ENCODE assay signal across 24 cellular contexts in the genomic region with DNA sequence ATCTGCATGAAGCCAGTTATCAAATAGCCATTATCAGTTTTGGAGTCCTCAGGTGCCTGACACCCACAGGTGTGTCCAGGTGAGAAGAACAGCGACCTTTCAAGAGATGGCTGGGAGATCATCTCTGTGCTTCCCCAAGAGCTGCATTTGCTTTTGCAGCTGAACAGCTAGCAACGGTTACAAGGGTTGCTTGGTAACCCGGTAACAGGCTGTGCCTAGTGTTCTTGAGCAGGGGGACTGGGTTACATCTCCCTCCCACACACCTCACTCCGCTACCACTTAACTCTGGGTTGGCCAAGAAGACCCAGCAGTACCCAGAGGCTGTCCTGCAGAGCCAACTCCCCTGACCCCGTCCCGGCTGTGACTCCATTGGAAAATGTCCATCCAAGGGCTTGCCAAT.
"Had no signal": no experiment of that assay in that cellular context is flagged by ENCODE, and none has a peak within 500 bp of the region (broad histone marks: within the 10 kb centered on the region; RNA-seq: fewer than 3 reads in every experiment).

No MANE protein-coding gene starts in this region.

- H3K9me3 Mint-ChIP-seq: activated B cell treated with CpG ODN at 0.5 μM for 24 hours; activated CD4-positive, alpha-beta memory T cell treated with anti-CD3 and anti-CD28 coated beads for 36 hours; activated naive CD8-positive, alpha-beta T cell treated with anti-CD3 and anti-CD28 coated beads, Interleukin-2, amount 10 ng/mL, durations not matched to agents 7 days and 5 days; activated T-helper 17 cell treated with anti-CD3 and anti-CD28 coated beads, Interleukin-2, amount 50 U/mL, for 72 hours; central memory CD8-positive, alpha-beta T cell; nephron progenitor cell; T-helper 2 cell treated with Interferon-gamma antibody and Interleukin-4, amounts not matched to agents 5 μg/mL and 100 μg/mL, for 36 hours had no signal

- H3K4me1 ChIP-seq: gastrocnemius medialis, heart left ventricle, prostate gland, right atrium auricular region, tibial artery had no signal

- H3K27ac ChIP-seq: brain microvascular endothelial cell, coronary artery, gastrocnemius medialis, heart left ventricle, prostate gland, right atrium auricular region, tibial artery had no signal

- H3K4me3 Mint-ChIP-seq: activated B cell treated with CpG ODN at 0.5 μM for 24 hours; activated CD4-positive, alpha-beta memory T cell treated with anti-CD3 and anti-CD28 coated beads for 36 hours; activated CD8-positive, alpha-beta memory T cell treated with anti-CD3 and anti-CD28 coated beads, Interleukin-2, amount 10 ng/mL, durations not matched to agents 7 days and 5 days; activated naive CD8-positive, alpha-beta T cell treated with anti-CD3 and anti-CD28 coated beads, Interleukin-2, amount 10 ng/mL, durations not matched to agents 7 days and 5 days; activated T-helper 17 cell treated with anti-CD3 and anti-CD28 coated beads, Interleukin-2, amount 50 U/mL, for 72 hours; central memory CD8-positive, alpha-beta T cell; nephron progenitor cell; T-helper 2 cell treated with Interferon-gamma antibody and Interleukin-4, amounts not matched to agents 5 μg/mL and 100 μg/mL, for 36 hours had no signal

- H3K27me3 Mint-ChIP-seq: activated B cell treated with CpG ODN at 0.5 μM for 24 hours; activated CD4-positive, alpha-beta memory T cell treated with anti-CD3 and anti-CD28 coated beads for 36 hours; activated CD8-positive, alpha-beta memory T cell treated with anti-CD3 and anti-CD28 coated beads, Interleukin-2, amount 10 ng/mL, durations not matched to agents 7 days and 5 days; activated naive CD8-positive, alpha-beta T cell treated with anti-CD3 and anti-CD28 coated beads, Interleukin-2, amount 10 ng/mL, durations not matched to agents 7 days and 5 days; activated T-helper 17 cell treated with anti-CD3 and anti-CD28 coated beads, Interleukin-2, amount 50 U/mL, for 72 hours; central memory CD8-positive, alpha-beta T cell had no signal

- H3K4me1 Mint-ChIP-seq: activated B cell treated with CpG ODN at 0.5 μM for 24 hours; activated CD8-positive, alpha-beta memory T cell treated with anti-CD3 and anti-CD28 coated beads, Interleukin-2, amount 10 ng/mL, durations not matched to agents 7 days and 5 days; activated naive CD8-positive, alpha-beta T cell treated with anti-CD3 and anti-CD28 coated beads, Interleukin-2, amount 10 ng/mL, durations not matched to agents 7 days and 5 days; activated T-helper 17 cell treated with anti-CD3 and anti-CD28 coated beads, Interleukin-2, amount 50 U/mL, for 72 hours had no signal

- H3K9me3 ChIP-seq: gastrocnemius medialis, heart left ventricle, prostate gland, right atrium auricular region, tibial artery had no signal

- H3K36me3 ChIP-seq: brain microvascular endothelial cell, gastrocnemius medialis, heart left ventricle, prostate gland, right atrium auricular region had no signal

- ATAC-seq: activated CD8-positive, alpha-beta memory T cell treated with anti-CD3 and anti-CD28 coated beads, Interleukin-2, amount 10 ng/mL, durations not matched to agents 7 days and 5 days; activated T-helper 17 cell treated with anti-CD3 and anti-CD28 coated beads, Interleukin-2, amount 50 U/mL, for 72 hours; gastrocnemius medialis; heart left ventricle; left ventricle myocardium superior; stimulated activated naive CD8-positive, alpha-beta T cell treated with anti-CD3 and anti-CD28 coated beads, Interleukin-15, Interleukin-2, amounts not matched to agents 100 U/mL and 50 U/mL, for 24 hours had no signal

- H3K27ac Mint-ChIP-seq: activated B cell treated with CpG ODN at 0.5 μM for 24 hours; activated CD4-positive, alpha-beta memory T cell treated with anti-CD3 and anti-CD28 coated beads for 36 hours; activated CD8-positive, alpha-beta memory T cell treated with anti-CD3 and anti-CD28 coated beads, Interleukin-2, amount 10 ng/mL, durations not matched to agents 7 days and 5 days; activated naive CD8-positive, alpha-beta T cell treated with anti-CD3 and anti-CD28 coated beads, Interleukin-2, amount 10 ng/mL, durations not matched to agents 7 days and 5 days; activated T-helper 17 cell treated with anti-CD3 and anti-CD28 coated beads, Interleukin-2, amount 50 U/mL, for 72 hours; nephron progenitor cell; T-helper 2 cell treated with Interferon-gamma antibody and Interleukin-4, amounts not matched to agents 5 μg/mL and 100 μg/mL, for 36 hours had no signal

- DNase-seq: activated B cell treated with CpG ODN at 0.5 μM for 24 hours; activated CD4-positive, alpha-beta memory T cell treated with anti-CD3 and anti-CD28 coated beads for 36 hours; activated CD4-positive, alpha-beta T cell treated with anti-CD3 and anti-CD28 coated beads for 4 hours; activated CD8-positive, alpha-beta memory T cell treated with anti-CD3 and anti-CD28 coated beads, Interleukin-2, amount 10 ng/mL, durations not matched to agents 7 days and 5 days; activated naive CD4-positive, alpha-beta T cell treated with Interleukin-2 at 50 U/mL for 16 hours; activated naive CD8-positive, alpha-beta T cell treated with anti-CD3 and anti-CD28 coated beads, Interleukin-2, amount 10 ng/mL, durations not matched to agents 7 days and 5 days; activated T-cell treated with anti-CD3 and anti-CD28 coated beads, Interleukin-2, amount 50 U/mL, for 1 hour; brain microvascular endothelial cell; gastrocnemius medialis; heart left ventricle; left ventricle myocardium superior; nephron progenitor cell; stimulated activated CD4-positive, alpha-beta T cell treated with anti-CD3 and anti-CD28 coated beads, Interleukin-12 subunit alpha, Interleukin-12 subunit beta, amount 100 ng/mL, for 4 hours; stimulated activated CD4-positive, alpha-beta T cell treated with anti-CD3 and anti-CD28 coated beads, Interleukin-1b, Interleukin-23, amount 100 ng/mL, for 48 hours; stimulated activated CD8-positive, alpha-beta memory T cell treated with anti-CD3 and anti-CD28 coated beads, Interleukin-4, amount 100 ng/mL, for 48 hours; stimulated activated naive CD8-positive, alpha-beta T cell treated with anti-CD3 and anti-CD28 coated beads, Interleukin-15, Interleukin-2, amounts not matched to agents 100 U/mL and 50 U/mL, for 24 hours; substantia nigra; tibial artery had no signal

- H3K4me3 ChIP-seq: coronary artery, gastrocnemius medialis, heart left ventricle, prostate gland, right atrium auricular region, tibial artery had no signal

- H3K27me3 ChIP-seq: brain microvascular endothelial cell, gastrocnemius medialis, heart left ventricle, right atrium auricular region, tibial artery had no signal
